In genomic region chr17:68498479-68499326, GRCh38 we compare ENCODE assay signal across 8 cellular contexts. TPM values are rescaled to one million over a fixed set of nuclear protein-coding genes. Genes with fewer than 3 reads are reported as not detected.
DNase-seq lines count a peak whose midpoint lies in the region; ATAC-seq, FAIRE-seq and TF ChIP-seq lines count a peak whose summit lies in the region.

No MANE protein-coding gene starts in this region.

- ATAC-seq in GM18498 (IDR thresholded peaks at IDR 0.05; ENCODE audit: unreplicated experiment) (peak; percentile 32), HG02588 (IDR thresholded peaks at IDR 0.05; ENCODE audit: unreplicated experiment) (peak; percentile 18), HepG2 (no peak; the same call in 2 of the 3 replicates)

- H3K9ac ChIP-seq in OCI-LY3 (ENCODE audit: low read length) (peak overlapping the region; percentile 82), HepG2 (ENCODE audit: insufficient read depth, low read depth, low read length) (no peak overlapping the region)

- no TSS peak for BruUV-seq in HepG2 (replicated peaks; lab: Mats Ljungman, UMichigan)

- H3K9me3 Mint-ChIP-seq in activated T-cell treated with anti-CD3 and anti-CD28 coated beads, Interleukin-2, amount 50 U/mL, for 24 hours = no peaks in the 10 kb centered on the region

- DNase-seq in HepG2 (ENCODE audit: low spot score) (no peak), hepatic stellate cell (ENCODE audit: low spot score) (no peak), HuH-7.5 (ENCODE audit: low spot score) (no peak)
- DNase-seq in activated T-cell treated with anti-CD3 and anti-CD28 coated beads, Interleukin-2, amount 50 U/mL, for 24 hours = no peak
- DNase-seq in stimulated activated CD4-positive, alpha-beta T cell treated with anti-CD3 and anti-CD28 coated beads, Interleukin-4, amount 100 ng/mL, for 4 hours = no peak

- CTCF ChIA-PET in HepG2 (lab: Yijun Ruan, JAX; ENCODE audit: low intra/inter-chr PET ratio, low total read pairs) = no interaction called here

- no peaks in the 10 kb centered on the region for H3K36me3 ChIP-seq in OCI-LY3 (replicated peaks; ENCODE audit: low read depth, low read length)
- H3K36me3 ChIP-seq in HepG2 (replicated peaks in 1 of 2; ENCODE audit: control insufficient read depth in 1 of 2, insufficient read depth in 2 of 2, low read length in 2 of 2) = no peaks in the 10 kb centered on the region

- in situ Hi-C loops in HepG2 (cut with HindIII; ENCODE audit: extremely low pct_ligation_motif_present, low pct_unique_long_range_greater_than_20kb) = no loop called here

- H4K20me1 ChIP-seq in OCI-LY3 (ENCODE audit: insufficient read depth, low read length) = no peaks in the 10 kb centered on the region
- H4K20me1 ChIP-seq in HepG2 (ENCODE audit: insufficient read depth, low read length) = no peaks in the 10 kb centered on the region

- no peak for FAIRE-seq in HepG2 (lab: Jason Lieb, UNC)

- H3K27ac ChIP-seq in OCI-LY3 (ENCODE audit: low read length) (peak overlapping the region; percentile 99), HepG2 (ENCODE audit: extremely low read length, insufficient read depth, low read length) (no peak overlapping the region)

- H3K4me3 Mint-ChIP-seq in activated T-cell treated with anti-CD3 and anti-CD28 coated beads, Interleukin-2, amount 50 U/mL, for 24 hours = no peak overlapping the region

- no peaks in the 10 kb centered on the region for H3K27me3 Mint-ChIP-seq in activated T-cell treated with anti-CD3 and anti-CD28 coated beads, Interleukin-2, amount 50 U/mL, for 24 hours

- POLR2A ChIA-PET in HepG2 (lab: Yijun Ruan, JAX) = interaction anchor here (0.7 kb wide), 1 partner anchor 14 kb away, joined by 4 read pairs; the partner anchor contains the start of gene PRKAR1A

- TF ChIP-seq EP300 in HepG2 (IDR thresholded peaks at IDR 0.05; ENCODE audit: low read depth in 2 of 2, low read length in 2 of 2) (no peak), HepG2 (CRISPR knock-in tag; IDR thresholded peaks at IDR 0.05; ENCODE audit: borderline replicate concordance) (no peak)

- H3K9me3 ChIP-seq in OCI-LY3 (ENCODE audit: insufficient read depth, low read length) (no peaks in the 10 kb centered on the region), HepG2 (ENCODE audit: low read length) (no peaks in the 10 kb centered on the region)

- H2AFZ ChIP-seq in OCI-LY3 (ENCODE audit: low read depth, low read length) (peak overlapping the region; percentile 18), HepG2 (ENCODE audit: low read length) (no peak overlapping the region)

- H3K4me3 ChIP-seq in OCI-LY3 (ENCODE audit: low read length) (peak overlapping the region; percentile 59), HepG2 (replicated peaks in 1 of 3; ENCODE audit: insufficient read depth in 1 of 3, low read depth in 2 of 3, low read length in 3 of 3) (no peak overlapping the region)

- 39% methylated on average over 7 of the region's 7 CpGs for whole genome bisulfite sequencing in HepG2 (ENCODE audit: low lambda C conversion rate)

- H3K79me2 ChIP-seq in OCI-LY3 (ENCODE audit: low read length) (no peaks in the 10 kb centered on the region), HepG2 (ENCODE audit: insufficient read depth, low read length) (no peaks in the 10 kb centered on the region)

- H3K36me3 Mint-ChIP-seq in activated T-cell treated with anti-CD3 and anti-CD28 coated beads, Interleukin-2, amount 50 U/mL, for 24 hours (ENCODE audit: low read depth) = no peaks in the 10 kb centered on the region

- no peak overlapping the region for H3K27ac Mint-ChIP-seq in activated T-cell treated with anti-CD3 and anti-CD28 coated beads, Interleukin-2, amount 50 U/mL, for 24 hours

- intact Hi-C loops in HepG2 (cut with micrococcal nuclease; ENCODE audit: unreplicated experiment) = no loop called here

- H3K4me2 ChIP-seq in OCI-LY3 (ENCODE audit: low read length) (peak overlapping the region; percentile 88), HepG2 (ENCODE audit: low read depth, low read length) (peak overlapping the region; percentile 21; the same call in 1 of the 2 replicates)

- no peak for TF ChIP-seq RAD21 in HepG2 (CRISPR knock-in tag; IDR thresholded peaks at IDR 0.05)

- no peak for TF ChIP-seq CTCF in OCI-LY3 (IDR thresholded peaks at IDR 0.05; ENCODE audit: low read depth, low read length)
- TF ChIP-seq CTCF in HepG2 (CRISPR knock-in tag; IDR thresholded peaks at IDR 0.05) = no peak

- TF ChIP-seq POLR2A in HepG2 (IDR thresholded peaks at IDR 0.05; ENCODE audit: insufficient read depth in 1 of 2, low read depth in 2 of 2, low read length in 2 of 2) = no peak

- H3K4me1 Mint-ChIP-seq in activated T-cell treated with anti-CD3 and anti-CD28 coated beads, Interleukin-2, amount 50 U/mL, for 24 hours (ENCODE audit: low read depth) = peaks cover 17% of the 10 kb centered on the region

- H3K27me3 ChIP-seq in OCI-LY3 (ENCODE audit: low read depth, low read length) = no peaks in the 10 kb centered on the region
- H3K27me3 ChIP-seq in HepG2 (ENCODE audit: control insufficient read depth in 1 of 2, insufficient read depth in 2 of 2, low read length in 2 of 2) = no peaks in the 10 kb centered on the region; a peak in 2 of 5 replicates

- H3K4me1 ChIP-seq in OCI-LY3 (ENCODE audit: low read length) (peaks cover 51% of the 10 kb centered on the region), HepG2 (ENCODE audit: insufficient read depth, low read length) (peaks cover 25% of the 10 kb centered on the region)

TF ChIP-seq in HepG2, 621 proteins besides CTCF, POLR2A, EP300 and RAD21 (continues in another document):
- TF ChIP-seq ZNF547 (CRISPR knock-in tag; IDR thresholded peaks at IDR 0.05) = no peak

RNA-seq across cellular contexts. Expression of gene PRKAR1A, which starts 13.5 kb away (rescaled TPM):
- 266 and 335 TPM in 2 replicates for total RNA-seq in HepG2 (2016; rRNA removed; fragmentation: Illumina TruSeq; extraction: Trizol)
- 24.5 and 25.0 TPM in 2 replicates for total RNA-seq in HepG2 (2016; cell fraction: cytosol; rRNA removed; fragmentation: Illumina TruSeq; extraction: Trizol; ENCODE audit: low read depth)
- 274 and 331 TPM in 2 replicates for total RNA-seq in HepG2 (2016; cell fraction: insoluble cytoplasmic fraction; rRNA removed; fragmentation: Illumina TruSeq; extraction: Trizol)
- total RNA-seq in HepG2 (2016; cell fraction: membrane; rRNA removed; fragmentation: Illumina TruSeq; extraction: Trizol) = 50.4 and 51.0 TPM in 2 replicates
- total RNA-seq in HepG2 (2016; cell fraction: nucleus; rRNA removed; fragmentation: Illumina TruSeq; extraction: Trizol) = 144 and 151 TPM in 2 replicates
- 250 and 265 TPM in 2 replicates for polyA plus RNA-seq in HepG2 (2011; rRNA removed)
- polyA plus RNA-seq in HepG2 (2011; cell fraction: cytosol; rRNA removed) = 227 and 241 TPM in 2 replicates
- 192 and 209 TPM in 2 replicates for polyA plus RNA-seq in HepG2 (2011; cell fraction: nucleus; rRNA removed)
- polyA plus RNA-seq in HepG2 (2012) = 200 and 223 TPM in 2 replicates
- 19.1 and 23.5 TPM in 2 replicates for polyA plus RNA-seq in HepG2 (2016; cell fraction: cytosol; fragmentation: Illumina TruSeq; extraction: Trizol; ENCODE audit: low read depth)
- polyA plus RNA-seq in HepG2 (2016; cell fraction: insoluble cytoplasmic fraction; fragmentation: Illumina TruSeq; extraction: Trizol; ENCODE audit: low read depth) = 302 and 333 TPM in 2 replicates
- 32.1 and 33.4 TPM in 2 replicates for polyA plus RNA-seq in HepG2 (2016; cell fraction: membrane; fragmentation: Illumina TruSeq; extraction: Trizol; ENCODE audit: low read depth)
- polyA plus RNA-seq in HepG2 (2016; cell fraction: nucleus; fragmentation: Illumina TruSeq; extraction: Trizol; ENCODE audit: insufficient read depth, low read depth) = 152 and 173 TPM in 2 replicates
- polyA minus RNA-seq in HepG2 (2011; rRNA and poly(A)+ RNA removed; ENCODE audit: low replicate concordance) = 250 and 886 TPM in 2 replicates
- polyA minus RNA-seq in HepG2 (2011; cell fraction: cytosol; rRNA and poly(A)+ RNA removed) = 449 and 493 TPM in 2 replicates
- 609 and 625 TPM in 2 replicates for polyA minus RNA-seq in HepG2 (2011; cell fraction: nucleus; rRNA and poly(A)+ RNA removed)

RNA-seq across cellular contexts. Expression of gene WIPI1, which starts 41.4 kb away (rescaled TPM):
- 27.1 and 29.4 TPM in 2 replicates for total RNA-seq in HepG2 (2016; rRNA removed; fragmentation: Illumina TruSeq; extraction: Trizol)
- total RNA-seq in HepG2 (2016; cell fraction: cytosol; rRNA removed; fragmentation: Illumina TruSeq; extraction: Trizol; ENCODE audit: low read depth) = 42.3 and 43.2 TPM in 2 replicates
- 26.8 and 26.9 TPM in 2 replicates for total RNA-seq in HepG2 (2016; cell fraction: insoluble cytoplasmic fraction; rRNA removed; fragmentation: Illumina TruSeq; extraction: Trizol)
- total RNA-seq in HepG2 (2016; cell fraction: membrane; rRNA removed; fragmentation: Illumina TruSeq; extraction: Trizol) = 52.2 and 60.9 TPM in 2 replicates
- total RNA-seq in HepG2 (2016; cell fraction: nucleus; rRNA removed; fragmentation: Illumina TruSeq; extraction: Trizol) = 20.0 and 20.6 TPM in 2 replicates
- 135 and 141 TPM in 2 replicates for polyA plus RNA-seq in HepG2 (2011; rRNA removed)
- polyA plus RNA-seq in HepG2 (2011; cell fraction: cytosol; rRNA removed) = 141 and 148 TPM in 2 replicates
- 91.7 and 99.3 TPM in 2 replicates for polyA plus RNA-seq in HepG2 (2011; cell fraction: nucleus; rRNA removed)
- 48.1 and 57.2 TPM in 2 replicates for polyA plus RNA-seq in HepG2 (2012)
- 45.3 and 47.3 TPM in 2 replicates for polyA plus RNA-seq in HepG2 (2016; cell fraction: cytosol; fragmentation: Illumina TruSeq; extraction: Trizol; ENCODE audit: low read depth)
- polyA plus RNA-seq in HepG2 (2016; cell fraction: insoluble cytoplasmic fraction; fragmentation: Illumina TruSeq; extraction: Trizol; ENCODE audit: low read depth) = 33.2 and 35.9 TPM in 2 replicates
- polyA plus RNA-seq in HepG2 (2016; cell fraction: membrane; fragmentation: Illumina TruSeq; extraction: Trizol; ENCODE audit: low read depth) = 57.1 and 57.2 TPM in 2 replicates
- polyA plus RNA-seq in HepG2 (2016; cell fraction: nucleus; fragmentation: Illumina TruSeq; extraction: Trizol; ENCODE audit: insufficient read depth, low read depth) = 21.9 and 35.2 TPM in 2 replicates
- 18.4 and 144 TPM in 2 replicates for polyA minus RNA-seq in HepG2 (2011; rRNA and poly(A)+ RNA removed; ENCODE audit: low replicate concordance)
- polyA minus RNA-seq in HepG2 (2011; cell fraction: cytosol; rRNA and poly(A)+ RNA removed) = 64.7 and 68.0 TPM in 2 replicates
- 130 and 135 TPM in 2 replicates for polyA minus RNA-seq in HepG2 (2011; cell fraction: nucleus; rRNA and poly(A)+ RNA removed)
